In the genomic region with DNA sequence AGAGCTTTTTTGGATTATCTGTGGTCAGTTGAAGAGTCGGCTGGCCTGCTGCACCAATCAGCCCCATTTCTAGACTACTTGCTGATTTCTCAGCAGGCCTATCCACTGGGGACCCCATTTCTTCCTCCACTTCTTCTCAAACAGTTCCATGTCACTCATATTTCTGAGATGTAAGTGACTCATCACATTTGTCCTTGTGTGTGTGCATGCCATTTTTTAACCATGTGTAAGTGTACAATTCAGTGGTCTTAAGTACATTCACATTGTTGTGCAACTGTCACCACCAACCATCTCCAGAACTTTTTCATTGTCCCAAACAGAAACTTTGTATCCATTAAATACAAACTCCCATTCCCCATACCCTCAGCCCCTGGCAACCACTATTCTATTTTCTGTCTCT, we compare ENCODE assay signal across 28 cellular contexts. TPM values are rescaled to one million over a fixed set of nuclear protein-coding genes. Genes with fewer than 3 reads are reported as not detected.
"Had no signal": no experiment of that assay in that cellular context is flagged by ENCODE, and none has a peak within 500 bp of the region (broad histone marks: within the 10 kb centered on the region; RNA-seq: fewer than 3 reads in every experiment).

No MANE protein-coding gene starts in this region.

- H3K9me3 Mint-ChIP-seq: activated CD4-positive, alpha-beta memory T cell treated with anti-CD3 and anti-CD28 coated beads, Interleukin-2, amount 10 ng/mL, durations not matched to agents 7 days and 5 days; activated naive CD8-positive, alpha-beta T cell treated with anti-CD3 and anti-CD28 coated beads, Interleukin-2, amount 50 U/mL, for 24 hours; brain; central memory CD8-positive, alpha-beta T cell; T-cell had no signal

- H3K27ac Mint-ChIP-seq: activated CD4-positive, alpha-beta memory T cell treated with anti-CD3 and anti-CD28 coated beads, Interleukin-2, amount 10 ng/mL, durations not matched to agents 7 days and 5 days; activated CD4-positive, alpha-beta T cell treated with anti-CD3 and anti-CD28 coated beads for 36 hours; activated naive CD8-positive, alpha-beta T cell treated with anti-CD3 and anti-CD28 coated beads, Interleukin-2, amount 50 U/mL, for 24 hours; brain; T-cell had no signal

- H3K4me3 Mint-ChIP-seq: activated CD4-positive, alpha-beta memory T cell treated with anti-CD3 and anti-CD28 coated beads, Interleukin-2, amount 10 ng/mL, durations not matched to agents 7 days and 5 days; activated CD4-positive, alpha-beta T cell treated with anti-CD3 and anti-CD28 coated beads for 36 hours; activated naive CD8-positive, alpha-beta T cell treated with anti-CD3 and anti-CD28 coated beads, Interleukin-2, amount 50 U/mL, for 24 hours; brain; central memory CD8-positive, alpha-beta T cell; T-cell had no signal

- H3K4me3 ChIP-seq: SK-N-MC had no signal

- H3K27ac ChIP-seq: SK-N-MC, WERI-Rb-1 had no signal

- DNase-seq: activated CD4-positive, alpha-beta memory T cell treated with anti-CD3 and anti-CD28 coated beads, Interleukin-2, amount 10 ng/mL, durations not matched to agents 7 days and 5 days; activated CD4-positive, alpha-beta T cell treated with anti-CD3 and anti-CD28 coated beads for 36 hours; activated CD4-positive, alpha-beta T cell treated with anti-CD3 and anti-CD28 coated beads, Interleukin-2, amount 50 U/mL, for 1 hour; activated CD8-positive, alpha-beta memory T cell treated with anti-CD3 and anti-CD28 coated beads, Interleukin-2, amount 50 U/mL, for 48 hours; activated naive CD4-positive, alpha-beta T cell treated with anti-CD3 and anti-CD28 coated beads, Interleukin-2, amount 50 U/mL, for 16 hours; activated naive CD8-positive, alpha-beta T cell treated with anti-CD3 and anti-CD28 coated beads, Interleukin-2, amount 50 U/mL, for 24 hours; activated T-cell treated with anti-CD3 and anti-CD28 coated beads, Interleukin-2, amount 50 U/mL, for 1 hour; amniotic stem cell; NCI-H1092 treated with DMSO at 0.1 percent for 48 hours; NCI-H1417 treated with DMSO at 0.1 percent for 48 hours; NCI-H1694; NCI-H2029; NCI-H2107; NCI-H2171 treated with DMSO at 0.1 percent for 48 hours; NCI-H226; NCI-H526 treated with DMSO at 0.1 percent for 48 hours; OCI-M1; RPMI8226; T-cell; T-helper 2 cell; WERI-Rb-1 had no signal

- ATAC-seq: activated CD4-positive, alpha-beta T cell treated with anti-CD3 and anti-CD28 coated beads for 36 hours; activated naive CD8-positive, alpha-beta T cell treated with anti-CD3 and anti-CD28 coated beads, Interleukin-2, amount 50 U/mL, for 24 hours; Panc1; Right ventricle myocardium inferior; T-cell had no signal

- H3K36me3 Mint-ChIP-seq: brain had no signal

- H3K36me3 ChIP-seq: WERI-Rb-1 had no signal

- H3K27me3 Mint-ChIP-seq: activated CD4-positive, alpha-beta memory T cell treated with anti-CD3 and anti-CD28 coated beads, Interleukin-2, amount 10 ng/mL, durations not matched to agents 7 days and 5 days; activated CD4-positive, alpha-beta T cell treated with anti-CD3 and anti-CD28 coated beads for 36 hours; activated naive CD8-positive, alpha-beta T cell treated with anti-CD3 and anti-CD28 coated beads, Interleukin-2, amount 50 U/mL, for 24 hours; brain; central memory CD8-positive, alpha-beta T cell; T-cell had no signal

- H3K4me1 Mint-ChIP-seq: activated CD4-positive, alpha-beta memory T cell treated with anti-CD3 and anti-CD28 coated beads, Interleukin-2, amount 10 ng/mL, durations not matched to agents 7 days and 5 days had no signal

- FAIRE-seq: astrocyte had no signal

RNA-seq across cellular contexts. Expression of a gene that starts 14.2 kb away (rescaled TPM):
- total RNA-seq: LHCN-M2 had no signal
